ENCODE assay signal across 9 cellular contexts in the genomic region with DNA sequence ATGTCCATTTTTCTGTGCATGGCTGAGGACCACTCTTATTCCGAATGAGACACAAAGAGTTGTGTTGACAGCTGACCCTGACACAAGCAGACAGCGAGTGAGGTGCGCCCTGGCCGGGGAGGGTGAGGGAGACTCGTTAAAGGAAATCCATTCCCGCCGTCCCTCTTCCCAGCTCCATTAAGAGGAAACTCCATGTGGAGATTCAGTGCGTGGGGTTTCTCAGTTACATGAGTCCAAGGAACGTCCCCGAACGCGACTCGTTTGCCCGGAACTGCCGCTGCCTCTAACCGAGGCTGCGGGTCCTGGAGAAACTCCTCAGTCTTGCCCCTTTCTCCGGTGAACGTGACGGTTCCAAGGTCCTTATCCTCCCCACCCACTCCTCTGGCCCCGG. TPM values are rescaled to one million over a fixed set of nuclear protein-coding genes. Genes with fewer than 3 reads are reported as not detected.
DNase-seq lines count a peak whose midpoint lies in the region; ATAC-seq lines count a peak whose summit lies in the region.
"Had no signal": no experiment of that assay in that cellular context is flagged by ENCODE, and none has a peak within 500 bp of the region (broad histone marks: within the 10 kb centered on the region; RNA-seq: fewer than 3 reads in every experiment).

No MANE protein-coding gene starts in this region.

- H3K9me3 ChIP-seq in HUES48 (ENCODE audit: control insufficient read depth, insufficient read depth, low read length) (no peaks in the 10 kb centered on the region), ectodermal cell (ENCODE audit: control insufficient read depth, low read length) (no peaks in the 10 kb centered on the region)

- DNase-seq in myocyte (ENCODE audit: low read depth) (peak; percentile 52), SHP77 (lab: John Stamatoyannopoulos, UW) (no peak)
- no peak for DNase-seq in stimulated activated CD4-positive, alpha-beta T cell treated with anti-CD3 and anti-CD28 coated beads, Interleukin-4, amount 100 ng/mL, for 4 hours
- DNase-seq: stimulated activated CD4-positive, alpha-beta T cell treated with anti-CD3 and anti-CD28 coated beads, Interleukin-2, amount 100 ng/mL, for 48 hours had no signal

- H3K4me1 ChIP-seq in ACC112 (ENCODE audit: control insufficient read depth, insufficient read depth, low read length, unreplicated experiment): no peaks in the 10 kb centered on the region
- H3K4me1 ChIP-seq in HUES48 (ENCODE audit: control insufficient read depth, insufficient read depth, low read length): peaks cover 10% of the 10 kb centered on the region
- peaks cover 20% of the 10 kb centered on the region for H3K4me1 ChIP-seq in ectodermal cell (ENCODE audit: control insufficient read depth, insufficient read depth, low read length)

- H3K4me3 ChIP-seq in ACC112 (ENCODE audit: low read depth, low read length) (peak overlapping the region; percentile 95), HUES48 (ENCODE audit: low read depth, low read length) (peak overlapping the region; percentile 71), ectodermal cell (ENCODE audit: insufficient read depth, low read depth, low read length) (peak overlapping the region; percentile 96)

- peak overlapping the region; percentile 86 for H2AFZ ChIP-seq in ACC112 (ENCODE audit: low read length, unreplicated experiment)

- no peak overlapping the region for H3K9ac ChIP-seq in HUES48 (ENCODE audit: low read depth, low read length)

- H3K36me3 ChIP-seq in ACC112 (ENCODE audit: insufficient read depth, low read length) (no peaks in the 10 kb centered on the region), HUES48 (ENCODE audit: control insufficient read depth, insufficient read depth, low read length) (no peaks in the 10 kb centered on the region), ectodermal cell (ENCODE audit: control insufficient read depth, insufficient read depth, low read length) (no peaks in the 10 kb centered on the region)

- 0 to 1% methylated on average over 21 of the region's 21 CpGs for WGBS in ectodermal cell, 2 experiments

- H3K27ac ChIP-seq in ACC112 (ENCODE audit: low read depth, low read length): no peak overlapping the region
- no peak overlapping the region for H3K27ac ChIP-seq in HUES48 (ENCODE audit: low read depth, low read length)
- H3K27ac ChIP-seq in ectodermal cell (ENCODE audit: insufficient read depth, low read depth, low read length, poor library complexity, severe bottlenecking): no peak overlapping the region

- no peaks in the 10 kb centered on the region for H3K79me2 ChIP-seq in ACC112 (ENCODE audit: control insufficient read depth, insufficient read depth, low read length, unreplicated experiment)

- H3K27me3 ChIP-seq in ACC112 (ENCODE audit: insufficient read depth, low read length) (no peaks in the 10 kb centered on the region), HUES48 (ENCODE audit: control insufficient read depth, insufficient read depth, low read length) (peaks cover 93% of the 10 kb centered on the region), ectodermal cell (ENCODE audit: control insufficient read depth, insufficient read depth, low read length, poor library complexity, severe bottlenecking) (no peaks in the 10 kb centered on the region)

- no peak for ATAC-seq in HG03095 (IDR thresholded peaks at IDR 0.05; ENCODE audit: unreplicated experiment)
- ATAC-seq in HG03196 (IDR thresholded peaks at IDR 0.05; ENCODE audit: unreplicated experiment): no peak

RNA-seq across cellular contexts. Expression of gene GREB1L, which starts 1.0 kb away (rescaled TPM):
- polyA plus RNA-seq in ectodermal cell (2013, experiment 1 of 4): 280 TPM
- polyA plus RNA-seq in ectodermal cell (2013, experiment 2 of 4): 365 TPM
- 176 TPM for polyA plus RNA-seq in ectodermal cell (2013, experiment 3 of 4)
- polyA plus RNA-seq in ectodermal cell (2013, experiment 4 of 4): 220 TPM
- total RNA-seq in myocyte: 8.0 and 8.8 TPM in 2 replicates
- polyA plus RNA-seq in myocyte (2012): 6.8 TPM
